ENCODE assay signal across 9 cellular contexts in genomic region chr2:178404380-178404767, GRCh38. TPM values are rescaled to one million over a fixed set of nuclear protein-coding genes. Genes with fewer than 3 reads are reported as not detected.
DNase-seq lines count a peak whose midpoint lies in the region; ATAC-seq and TF ChIP-seq lines count a peak whose summit lies in the region.
"Had no signal": no experiment of that assay in that cellular context is flagged by ENCODE, and none has a peak within 500 bp of the region (broad histone marks: within the 10 kb centered on the region; RNA-seq: fewer than 3 reads in every experiment).

No MANE protein-coding gene starts in this region.

- no peak overlapping the region for H3K27ac ChIP-seq in SK-N-SH (ENCODE audit: low read depth in 2 of 2, low read length in 1 of 2)
- H3K27ac ChIP-seq in sigmoid colon: no peak overlapping the region

- no peak for TF ChIP-seq CTCF in GM13977 (IDR thresholded peaks at IDR 0.05; ENCODE audit: extremely low read depth, insufficient read depth, missing control alignments)
- TF ChIP-seq CTCF in GM20000 (IDR thresholded peaks at IDR 0.05; ENCODE audit: extremely low read depth, missing control alignments): no peak
- no peak for TF ChIP-seq CTCF in SK-N-SH (IDR thresholded peaks at IDR 0.05)
- TF ChIP-seq CTCF in sigmoid colon (IDR thresholded peaks at IDR 0.05): no peak

- H3K36me3 ChIP-seq in SK-N-SH (replicated peaks in 1 of 2; ENCODE audit: control insufficient read depth in 1 of 2, insufficient read depth in 2 of 2, low read length in 1 of 2): no peaks in the 10 kb centered on the region
- no peaks in the 10 kb centered on the region for H3K36me3 ChIP-seq in sigmoid colon

- H3K27me3 ChIP-seq in SK-N-SH (ENCODE audit: insufficient read depth): no peaks in the 10 kb centered on the region
- H3K27me3 ChIP-seq in sigmoid colon: no peaks in the 10 kb centered on the region

- H2AFZ ChIP-seq in SK-N-SH (ENCODE audit: low read depth): 0 out of 2 replicates have a peak overlapping the region, but pooled peaks have one; percentile 51

- no peaks in the 10 kb centered on the region for H3K9me2 ChIP-seq in SK-N-SH

- no peak for TF ChIP-seq RAD21 in SK-N-SH (IDR thresholded peaks at IDR 0.05; ENCODE audit: low read length)

- POLR2A ChIA-PET in SK-N-SH (lab: Yijun Ruan, JAX): interaction anchor here (0.6 to 1.0 kb wide), 2 partner anchors 10 to 29 kb away, joined by 3 read pairs; no protein-coding TSS in a partner anchor

- H3K79me2 ChIP-seq in SK-N-SH (ENCODE audit: insufficient read depth): no peaks in the 10 kb centered on the region

- TF ChIP-seq EP300 in SK-N-SH (IDR thresholded peaks at IDR 0.05; ENCODE audit: borderline replicate concordance in 1 of 2, low read depth in 1 of 2, low read length in 1 of 2) (no peak), sigmoid colon (IDR thresholded peaks at IDR 0.05) (no peak)

- peak; percentile 100 for ATAC-seq in HG03439 (IDR thresholded peaks at IDR 0.05; ENCODE audit: unreplicated experiment)

- H3K4me3 ChIP-seq in SK-N-SH (ENCODE audit: low read depth in 2 of 2, low read length in 1 of 2): no peak overlapping the region
- H3K4me3 ChIP-seq in sigmoid colon: no peak overlapping the region

- no peak for TF ChIP-seq POLR2A in sigmoid colon (IDR thresholded peaks at IDR 0.05)

- in situ Hi-C loops in GM13977 (cut with MboI; ENCODE audit: low pct_unique_long_range_greater_than_20kb, low sequenced_read_pairs, unreplicated experiment): loop anchor here (25.0 kb wide), 1 partner anchor 292 kb away; the partner anchor contains the start of gene RBM45

- 49% methylated on average over 4 of the region's 4 CpGs for WGBS in SK-N-SH (ENCODE audit: low lambda C conversion rate)
- WGBS in sigmoid colon, 2 donors: 30 to 32% methylated on average over 4 of the region's 4 CpGs

- no peak overlapping the region for H3K4me2 ChIP-seq in SK-N-SH

- CTCF ChIA-PET in SK-N-SH (lab: Yijun Ruan, JAX): interaction anchor here (0.9 to 14.9 kb wide), 7 partner anchors 10 to 294 kb away, joined by 3 to 199 read pairs (median 3); partner anchors contain the start of gene RBM45

- H3K9me3 ChIP-seq in SK-N-SH: no peaks in the 10 kb centered on the region
- H3K9me3 ChIP-seq in sigmoid colon: no peaks in the 10 kb centered on the region

- no peak overlapping the region for H3K9ac ChIP-seq in SK-N-SH

- intact Hi-C loops in sigmoid colon (cut with DNase I) (no loop called here), cardiac septum (cut with DNase I) (no loop called here)

- H3K4me1 ChIP-seq in SK-N-SH (ENCODE audit: control insufficient read depth in 1 of 2, insufficient read depth in 2 of 2, low read depth in 1 of 2, low read length in 1 of 2): peaks cover 0 to 2% of the 10 kb centered on the region in 2 experiments; a peak in 1 of 4 replicates
- no peaks in the 10 kb centered on the region for H3K4me1 ChIP-seq in sigmoid colon

- peaks cover 3% of the 10 kb centered on the region for H3F3A ChIP-seq in SK-N-SH (replicated peaks; ENCODE audit: insufficient read depth)

- H4K20me1 ChIP-seq in SK-N-SH (ENCODE audit: insufficient read depth): no peaks in the 10 kb centered on the region

- DNase-seq in GM13977 (ENCODE audit: low spot score) (peak; percentile 72), GM20000 (ENCODE audit: low spot score) (peak; percentile 78), SK-N-SH (no peak), kidney tubule cell (ENCODE audit: low spot score) (peak; percentile 66), SKM-1 treated with dmso at 0.1 percent for 144 hours (lab: John Stamatoyannopoulos, UW; ENCODE audit: unreplicated experiment) (no peak), sigmoid colon (no peak), cardiac septum (ENCODE audit: low spot score) (no peak)
- DNase-seq: naive B cell had no signal

TF ChIP-seq in SK-N-SH, 30 proteins besides CTCF, POLR2A, EP300 and RAD21:
- no peak for TF ChIP-seq USF2 (IDR thresholded peaks at IDR 0.05; ENCODE audit: borderline replicate concordance, low read depth, low read length)
- no peak for TF ChIP-seq MXI1 (IDR thresholded peaks at IDR 0.05; ENCODE audit: low read depth, low read length)
- TF ChIP-seq POLR2AphosphoS5 (IDR thresholded peaks at IDR 0.05; ENCODE audit: low read depth, low read length): no peak
- no peak for TF ChIP-seq NRF1 (IDR thresholded peaks at IDR 0.05; ENCODE audit: low read depth, low read length)
- no peak for TF ChIP-seq CHD2 (IDR thresholded peaks at IDR 0.05; ENCODE audit: low read length, partially characterized antibody)
- no peak for TF ChIP-seq GATA2 (CRISPR knock-in tag; IDR thresholded peaks at IDR 0.05)
- TF ChIP-seq FOXJ3 (CRISPR knock-in tag; IDR thresholded peaks at IDR 0.05): no peak
- TF ChIP-seq YY1 (IDR thresholded peaks at IDR 0.05; ENCODE audit: low read depth): no peak
- TF ChIP-seq SIN3A (IDR thresholded peaks at IDR 0.05; ENCODE audit: borderline replicate concordance, low read depth, low read length): no peak
- TF ChIP-seq NFIC (IDR thresholded peaks at IDR 0.05; ENCODE audit: borderline replicate concordance): no peak

RNA-seq across cellular contexts. Expression of gene PRKRA, which starts 46.6 kb away (rescaled TPM):
- polyA plus RNA-seq in SK-N-SH (2012; rRNA removed) (35.7 and 44.3 TPM in 2 replicates), sigmoid colon (10 to 100 TPM; 25.1 to 25.2 (median 25.2) TPM)
- 42.6 and 44.6 TPM in 2 replicates for polyA plus RNA-seq in SK-N-SH (2012; cell fraction: cytosol; rRNA removed)
- 38.9 and 48.6 TPM in 2 replicates for polyA plus RNA-seq in SK-N-SH (2012; cell fraction: nucleus; rRNA removed)
- total RNA-seq in sigmoid colon (10 to 100 TPM; 62.6 to 86.1 (median 76.7) TPM), cardiac septum (46.7 TPM)

RNA-seq across cellular contexts. Expression of gene PJVK, which starts 46.8 kb away (rescaled TPM):
- polyA plus RNA-seq in SK-N-SH (2012; rRNA removed) (5.3 and 10.8 TPM in 2 replicates), sigmoid colon (under 1 TPM in 1 of 3 donors, not detected in 2; 0.85 TPM)
- 1.8 TPM in 2 replicates for polyA plus RNA-seq in SK-N-SH (2012; cell fraction: cytosol; rRNA removed)
- 21.4 and 54.0 TPM in 2 replicates for polyA plus RNA-seq in SK-N-SH (2012; cell fraction: nucleus; rRNA removed)
- total RNA-seq in sigmoid colon (1 to 10 TPM; 2.9 to 8.3 (median 4.6) TPM), cardiac septum (1.6 TPM)

Comparison
In these comparisons a context has a peak if more than half of its experiments do, and no peak if none do; other contexts are left out.
1. DNase-seq: peak in GM13977 (single experiment), GM20000 (single experiment) and kidney tubule cell (single experiment); none in SK-N-SH (single experiment), SKM-1 treated with dmso at 0.1 percent for 144 hours (single experiment), sigmoid colon (single experiment) and cardiac septum (single experiment).